Comparison of ENCODE assay signal across 16 cellular contexts in the genomic region with DNA sequence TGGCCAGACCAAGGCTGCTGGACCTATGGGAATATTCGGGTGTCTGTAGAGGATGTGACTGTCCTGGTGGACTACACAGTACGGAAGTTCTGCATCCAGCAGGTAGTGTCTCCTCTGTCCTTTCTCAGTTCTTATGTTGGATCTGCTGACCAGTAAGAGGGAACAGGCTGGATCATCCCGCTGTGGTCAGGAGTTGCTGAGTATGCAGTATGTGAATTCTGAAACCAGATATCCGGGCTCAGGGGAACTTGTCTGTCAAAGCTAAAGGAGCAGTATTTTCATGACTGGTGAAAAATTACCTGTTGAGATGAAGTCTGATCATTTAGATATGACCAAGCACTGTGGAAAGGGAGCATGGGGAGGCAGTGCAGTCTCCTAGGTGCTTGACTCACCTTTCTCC. TPM values are rescaled to one million over a fixed set of nuclear protein-coding genes. Genes with fewer than 3 reads are reported as not detected.
"Had no signal": no experiment of that assay in that cellular context is flagged by ENCODE, and none has a peak within 500 bp of the region (broad histone marks: within the 10 kb centered on the region; RNA-seq: fewer than 3 reads in every experiment).

No MANE protein-coding gene starts in this region.

- H3K9me3 Mint-ChIP-seq: activated naive CD4-positive, alpha-beta T cell treated with anti-CD3 and anti-CD28 coated beads, Interleukin-2, amount 10 ng/mL, durations not matched to agents 7 days and 5 days; T-cell had no signal

- ATAC-seq: activated CD8-positive, alpha-beta memory T cell treated with anti-CD3 and anti-CD28 coated beads, Interleukin-2, amount 10 ng/mL, durations not matched to agents 7 days and 5 days; T-cell had no signal

- H3K4me1 ChIP-seq: stomach, vagina had no signal

- H3K27ac Mint-ChIP-seq: activated CD8-positive, alpha-beta memory T cell treated with anti-CD3 and anti-CD28 coated beads, Interleukin-2, amount 10 ng/mL, durations not matched to agents 7 days and 5 days; activated naive CD4-positive, alpha-beta T cell treated with anti-CD3 and anti-CD28 coated beads, Interleukin-2, amount 10 ng/mL, durations not matched to agents 7 days and 5 days; endodermal cell; T-cell had no signal

- H3K27me3 ChIP-seq: neutrophil, stomach, vagina had no signal

- DNase-seq: activated CD8-positive, alpha-beta memory T cell treated with anti-CD3 and anti-CD28 coated beads, Interleukin-2, amount 10 ng/mL, durations not matched to agents 7 days and 5 days; activated naive CD4-positive, alpha-beta T cell treated with anti-CD3 and anti-CD28 coated beads, Interleukin-2, amount 10 ng/mL, durations not matched to agents 7 days and 5 days; endodermal cell; hypothalamus; kidney glomerular epithelial cell; right cardiac atrium; stimulated activated CD4-positive, alpha-beta T cell treated with anti-CD3 and anti-CD28 coated beads, Interleukin-2, amount 100 ng/mL, for 24 hours; stomach; T-cell had no signal

- H3K9me3 ChIP-seq: neutrophil, stomach, vagina had no signal

- H3K4me3 Mint-ChIP-seq: activated CD8-positive, alpha-beta memory T cell treated with anti-CD3 and anti-CD28 coated beads, Interleukin-2, amount 10 ng/mL, durations not matched to agents 7 days and 5 days; activated naive CD4-positive, alpha-beta T cell treated with anti-CD3 and anti-CD28 coated beads, Interleukin-2, amount 10 ng/mL, durations not matched to agents 7 days and 5 days; endodermal cell; T-cell had no signal

- H3K4me1 Mint-ChIP-seq: activated naive CD4-positive, alpha-beta T cell treated with anti-CD3 and anti-CD28 coated beads, Interleukin-2, amount 10 ng/mL, durations not matched to agents 7 days and 5 days; T-cell had no signal

- H3K27me3 Mint-ChIP-seq: activated CD8-positive, alpha-beta memory T cell treated with anti-CD3 and anti-CD28 coated beads, Interleukin-2, amount 10 ng/mL, durations not matched to agents 7 days and 5 days; activated naive CD4-positive, alpha-beta T cell treated with anti-CD3 and anti-CD28 coated beads, Interleukin-2, amount 10 ng/mL, durations not matched to agents 7 days and 5 days; T-cell had no signal

- H3K4me3 ChIP-seq: stomach, vagina had no signal

RNA-seq across cellular contexts. Expression of a gene that starts 22.1 kb away (rescaled TPM):
- total RNA-seq: chondrocyte, dermis microvascular lymphatic vessel endothelial cell, glomerular endothelial cell, lower leg skin, vagina had no signal

RNA-seq across cellular contexts. Expression of a gene that starts 50.1 kb away (rescaled TPM):
- total RNA-seq: activated CD8-positive, alpha-beta memory T cell treated with anti-CD3 and anti-CD28 coated beads, Interleukin-2, amount 10 ng/mL, durations not matched to agents 7 days and 5 days; chondrocyte; dermis microvascular lymphatic vessel endothelial cell; endodermal cell; glomerular endothelial cell; lower leg skin; posterior vena cava; stomach; vagina had no signal
